In the genomic region with DNA sequence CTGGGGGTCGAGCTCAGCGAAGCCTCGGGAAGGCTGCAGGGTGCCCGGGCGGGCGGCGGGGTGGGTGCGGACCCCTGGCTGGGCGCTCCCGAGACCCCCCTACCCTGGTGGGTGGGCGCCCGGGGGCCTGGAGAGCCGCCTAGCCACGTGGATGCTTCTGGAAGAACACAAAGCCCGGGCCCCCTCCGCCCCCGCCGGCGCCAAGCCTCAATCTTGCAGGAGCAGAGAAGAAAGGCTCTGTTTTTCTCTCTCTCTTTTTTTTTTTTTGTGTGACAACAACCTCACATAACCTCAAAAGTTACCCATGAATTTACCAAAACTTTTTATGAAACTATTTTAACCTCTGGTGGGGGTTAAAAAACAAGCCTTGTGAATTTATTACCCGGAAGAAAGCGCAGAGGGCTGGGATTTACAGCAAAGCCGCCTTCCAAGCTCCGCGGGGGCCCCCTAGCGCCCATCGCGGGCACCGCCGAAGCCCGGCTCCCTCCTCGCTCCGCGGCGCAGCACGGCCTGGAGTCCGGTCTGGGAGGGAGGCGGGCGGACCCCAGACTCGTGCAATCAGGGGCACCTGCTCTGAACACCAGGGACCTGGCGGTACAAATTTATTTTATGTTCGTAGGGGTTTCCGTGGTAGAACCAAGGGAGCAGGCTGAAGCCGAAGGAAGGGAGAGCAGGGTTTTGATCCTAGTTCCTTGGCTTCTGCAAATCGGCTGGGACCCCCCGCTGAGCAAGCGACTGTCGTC, we compare ENCODE assay signal across 8 cellular contexts. TPM values are rescaled to one million over a fixed set of nuclear protein-coding genes. Genes with fewer than 3 reads are reported as not detected.
A peak's percentile ranks its signal among the peaks of the same experiment; 100 is the strongest.
DNase-seq lines count a peak whose midpoint lies in the region; ATAC-seq and TF ChIP-seq lines count a peak whose summit lies in the region.

No MANE protein-coding gene starts in this region.

- CTCF ChIA-PET in CD4-positive, alpha-beta T cell (lab: Charles Lee), result interaction anchor here (0.6 to 3.0 kb wide), 22 partner anchors 9 to 787 kb away, joined by 3 to 32 read pairs (median 5); a partner anchor contains a TSS
- CTCF ChIA-PET in activated naive CD4-positive, alpha-beta T cell treated with anti-CD3 and anti-CD28 coated beads for 36 hours (lab: Charles Lee), result interaction anchor here (0.6 to 4.2 kb wide), 19 partner anchors 9 to 352 kb away, joined by 3 to 35 read pairs (median 5); no protein-coding TSS in a partner anchor

- H3K36me3 ChIP-seq in SJSA1, result no peaks in the 10 kb centered on the region
- no peaks in the 10 kb centered on the region for H3K36me3 ChIP-seq in subcutaneous abdominal adipose tissue (ENCODE audit: control insufficient read depth in 5 of 5, insufficient read depth in 5 of 5, low read length in 5 of 5)

- POLR2A ChIA-PET in CD4-positive, alpha-beta T cell (lab: Charles Lee), result interaction anchor here (0.7 to 3.2 kb wide), 20 partner anchors 10 to 762 kb away, joined by 3 to 11 read pairs (median 4); a partner anchor contains a TSS

- H3K4me3 Mint-ChIP-seq in CD4-positive, alpha-beta T cell, result peak overlapping the region; percentile 86
- peak overlapping the region; percentile 69 for H3K4me3 Mint-ChIP-seq in activated naive CD4-positive, alpha-beta T cell treated with anti-CD3 and anti-CD28 coated beads for 36 hours

- H3K27me3 ChIP-seq in CD4-positive, alpha-beta T cell (ENCODE audit: control insufficient read depth, insufficient read depth, low read length), result no peaks in the 10 kb centered on the region
- peaks cover 45% of the 10 kb centered on the region for H3K27me3 ChIP-seq in SJSA1 (replicated peaks)
- peaks cover 17 to 32% (median 21%) of the 10 kb centered on the region in 5 donors for H3K27me3 ChIP-seq in subcutaneous abdominal adipose tissue (ENCODE audit: control insufficient read depth in 5 of 5, insufficient read depth in 4 of 5, low read length in 5 of 5)

- intact Hi-C loops in CD4-positive, alpha-beta T cell (cut with DNase I, micrococcal nuclease), result loop anchor here (1.0 to 5.0 kb wide), 8 partner anchors 31 to 570 kb away; a partner anchor contains a TSS
- intact Hi-C loops in activated naive CD4-positive, alpha-beta T cell treated with anti-CD3 and anti-CD28 coated beads for 36 hours (cut with micrococcal nuclease), result loop anchor here (1.0 kb wide), 5 partner anchors 31 to 352 kb away; no protein-coding TSS in a partner anchor

- peak overlapping the region; percentile 23 for H3K4me3 ChIP-seq in SJSA1
- H3K4me3 ChIP-seq in subcutaneous abdominal adipose tissue (ENCODE audit: low read depth in 1 of 5, low read length in 5 of 5), result peak overlapping the region in 4 of 5 donors; percentile 33 to 59 (median 52)

- H3K4me1 ChIP-seq in SJSA1 (replicated peaks), result peaks cover 4% of the 10 kb centered on the region; the same call in 1 of the 2 replicates
- H3K4me1 ChIP-seq in subcutaneous abdominal adipose tissue (ENCODE audit: control insufficient read depth in 5 of 5, insufficient read depth in 5 of 5, low read length in 5 of 5), result peaks cover 4 to 24% (median 20%) of the 10 kb centered on the region in 5 donors

- H3K9me3 Mint-ChIP-seq in CD4-positive, alpha-beta T cell, result no peaks in the 10 kb centered on the region
- no peaks in the 10 kb centered on the region for H3K9me3 Mint-ChIP-seq in activated naive CD4-positive, alpha-beta T cell treated with anti-CD3 and anti-CD28 coated beads for 36 hours

- peaks cover 51% of the 10 kb centered on the region for H3K4me1 Mint-ChIP-seq in CD4-positive, alpha-beta T cell (ENCODE audit: low read depth)
- peaks cover 21% of the 10 kb centered on the region for H3K4me1 Mint-ChIP-seq in activated naive CD4-positive, alpha-beta T cell treated with anti-CD3 and anti-CD28 coated beads for 36 hours (ENCODE audit: low read depth)

- H3K36me3 Mint-ChIP-seq in CD4-positive, alpha-beta T cell (ENCODE audit: low read depth), result peaks cover 52% of the 10 kb centered on the region
- no peaks in the 10 kb centered on the region for H3K36me3 Mint-ChIP-seq in activated naive CD4-positive, alpha-beta T cell treated with anti-CD3 and anti-CD28 coated beads for 36 hours (ENCODE audit: low read depth)

- peak overlapping the region in 3 of 5 donors; percentile 23 to 49 (median 48) for H3K9ac ChIP-seq in subcutaneous abdominal adipose tissue (ENCODE audit: low read length in 5 of 5)

- no peak overlapping the region for H3K27ac ChIP-seq in CD4-positive, alpha-beta T cell (ENCODE audit: low read depth, low read length)
- H3K27ac ChIP-seq in SJSA1 (no peak overlapping the region), subcutaneous abdominal adipose tissue (ENCODE audit: low read depth, low read length) (no peak overlapping the region)

- no peaks in the 10 kb centered on the region for H3K27me3 Mint-ChIP-seq in CD4-positive, alpha-beta T cell
- no peaks in the 10 kb centered on the region for H3K27me3 Mint-ChIP-seq in activated naive CD4-positive, alpha-beta T cell treated with anti-CD3 and anti-CD28 coated beads for 36 hours (ENCODE audit: low read depth)

- peak; percentile 93 for TF ChIP-seq CTCF in CD4-positive, alpha-beta T cell (IDR thresholded peaks at IDR 0.05)
- peak; percentile 96 for TF ChIP-seq CTCF in GM20000 (IDR thresholded peaks at IDR 0.05; ENCODE audit: extremely low read depth, missing control alignments)

- ATAC-seq in CD4-positive, alpha-beta T cell (ENCODE audit: poor library complexity), result peak; percentile 94

- H3K9me3 ChIP-seq in CD4-positive, alpha-beta T cell (ENCODE audit: control insufficient read depth, low read length), result no peaks in the 10 kb centered on the region
- H3K9me3 ChIP-seq in SJSA1 (replicated peaks) (no peaks in the 10 kb centered on the region), subcutaneous abdominal adipose tissue (ENCODE audit: control insufficient read depth in 5 of 5, low read length in 5 of 5) (no peaks in the 10 kb centered on the region)

- peak; percentile 72 to 87 (median 78) for DNase-seq in CD4-positive, alpha-beta T cell
- DNase-seq in GM20000 (ENCODE audit: low spot score) (peak; percentile 90), KBM-7 (peak; percentile 82), SJSA1 (ENCODE audit: low read depth in 1 of 2, low spot score in 2 of 2) (peak; percentile 69 to 70), germinal center (ENCODE audit: low spot score) (peak; percentile 83), nucleus accumbens (lab: John Stamatoyannopoulos, UW) (peak in 51 of 56 donors; percentile 5 to 82 (median 50))
- peak; percentile 86 for DNase-seq in activated naive CD4-positive, alpha-beta T cell treated with anti-CD3 and anti-CD28 coated beads for 36 hours

- in situ Hi-C loops in KBM-7 (cut with MboI; ENCODE audit: low pct_unique_long_range_greater_than_20kb, low sequenced_read_pairs), result loop anchor here (25.0 kb wide), 1 partner anchor 360 kb away; a partner anchor contains a TSS

- H3K27ac Mint-ChIP-seq in CD4-positive, alpha-beta T cell, result peak overlapping the region; percentile 87
- peak overlapping the region; percentile 37 for H3K27ac Mint-ChIP-seq in activated naive CD4-positive, alpha-beta T cell treated with anti-CD3 and anti-CD28 coated beads for 36 hours

RNA-seq across cellular contexts. Expression of a gene that starts 58.8 kb away (rescaled TPM):
- 10 to 100 TPM; 24.9 to 25.9 TPM for total RNA-seq in CD4-positive, alpha-beta T cell
- total RNA-seq in SJSA1 (2014; rRNA removed; shearing (Covaris generic)), result not detected in 2 replicates
- total RNA-seq in activated naive CD4-positive, alpha-beta T cell treated with anti-CD3 and anti-CD28 coated beads for 36 hours, result 1 to 10 TPM; 5.1 to 6.0 TPM
